21 cellular contexts compared by ENCODE assay signal in genomic region chr13:112205990-112206389, GRCh38.
"Had no signal": no experiment of that assay in that cellular context is flagged by ENCODE, and none has a peak within 500 bp of the region (broad histone marks: within the 10 kb centered on the region; RNA-seq: fewer than 3 reads in every experiment).

No MANE protein-coding gene starts in this region.

- ATAC-seq: activated naive CD8-positive, alpha-beta T cell treated with anti-CD3 and anti-CD28 coated beads, Interleukin-2, amount 50 U/mL, for 24 hours; gastroesophageal sphincter; naive thymus-derived CD4-positive, alpha-beta T cell; SK-N-SH treated with all-trans-retinoic acid at 6 μM for 48 hours; T-cell had no signal

- H3K4me1 ChIP-seq: gastroesophageal sphincter, right atrium auricular region, vagina had no signal

- H3K27ac ChIP-seq: brain microvascular endothelial cell, esophagus muscularis mucosa, gastroesophageal sphincter, right atrium auricular region, suprapubic skin, transverse colon, vagina had no signal

- H3K4me1 Mint-ChIP-seq: activated B cell treated with CpG ODN at 0.5 μM for 24 hours; activated naive CD8-positive, alpha-beta T cell treated with anti-CD3 and anti-CD28 coated beads, Interleukin-2, amount 50 U/mL, for 24 hours had no signal

- H3K4me3 ChIP-seq: gastroesophageal sphincter, right atrium auricular region, suprapubic skin, transverse colon, vagina had no signal

- H3K27me3 ChIP-seq: brain microvascular endothelial cell, vagina had no signal

- H3K36me3 Mint-ChIP-seq: T-cell had no signal

- H3K27ac Mint-ChIP-seq: activated B cell treated with CpG ODN at 0.5 μM for 24 hours; activated naive CD8-positive, alpha-beta T cell treated with anti-CD3 and anti-CD28 coated beads, Interleukin-2, amount 50 U/mL, for 24 hours; activated T-helper 1 cell treated with anti-CD3 and anti-CD28 coated beads, Interleukin-12 subunit alpha, Interleukin-12 subunit beta, Interleukin-2, Interleukin-4 antibody, amounts not matched to agents 30 ng/mL and 10 ng/mL and 1 ng/mL, durations not matched to agents 14 hours and 24 hours and 36 hours; naive thymus-derived CD4-positive, alpha-beta T cell; stimulated activated naive CD8-positive, alpha-beta T cell treated with anti-CD3 and anti-CD28 coated beads, Interleukin-15, Interleukin-2, amounts not matched to agents 100 ng/mL and 50 ng/mL, for 24 hours; T-cell had no signal

- H3K9me3 ChIP-seq: esophagus muscularis mucosa, gastroesophageal sphincter, right atrium auricular region, suprapubic skin, transverse colon, vagina had no signal

- DNase-seq: activated B cell treated with CpG ODN at 0.5 μM for 24 hours; activated CD4-positive, alpha-beta T cell treated with anti-CD3 and anti-CD28 coated beads, Interleukin-2, amount 50 U/mL, for 1 hour; activated naive CD8-positive, alpha-beta T cell treated with anti-CD3 and anti-CD28 coated beads, Interleukin-2, amount 50 U/mL, for 24 hours; activated T-cell treated with anti-CD3 and anti-CD28 coated beads for 4 hours; anterior cingulate cortex; brain microvascular endothelial cell; cortex of kidney; effector CD4-positive, alpha-beta T cell; mesendoderm; naive thymus-derived CD4-positive, alpha-beta T cell; occipital lobe; T-cell; transverse colon had no signal

- H3K4me3 Mint-ChIP-seq: activated B cell treated with CpG ODN at 0.5 μM for 24 hours; activated naive CD8-positive, alpha-beta T cell treated with anti-CD3 and anti-CD28 coated beads, Interleukin-2, amount 50 U/mL, for 24 hours; stimulated activated naive CD8-positive, alpha-beta T cell treated with anti-CD3 and anti-CD28 coated beads, Interleukin-15, Interleukin-2, amounts not matched to agents 100 ng/mL and 50 ng/mL, for 24 hours; T-cell had no signal

- H3K9me3 Mint-ChIP-seq: activated B cell treated with CpG ODN at 0.5 μM for 24 hours; activated naive CD8-positive, alpha-beta T cell treated with anti-CD3 and anti-CD28 coated beads, Interleukin-2, amount 50 U/mL, for 24 hours; activated T-helper 1 cell treated with anti-CD3 and anti-CD28 coated beads, Interleukin-12 subunit alpha, Interleukin-12 subunit beta, Interleukin-2, Interleukin-4 antibody, amounts not matched to agents 30 ng/mL and 10 ng/mL and 1 ng/mL, durations not matched to agents 14 hours and 24 hours and 36 hours; naive thymus-derived CD4-positive, alpha-beta T cell; stimulated activated naive CD8-positive, alpha-beta T cell treated with anti-CD3 and anti-CD28 coated beads, Interleukin-15, Interleukin-2, amounts not matched to agents 100 ng/mL and 50 ng/mL, for 24 hours; T-cell had no signal

- H3K36me3 ChIP-seq: brain microvascular endothelial cell, esophagus muscularis mucosa, gastroesophageal sphincter, right atrium auricular region, suprapubic skin, transverse colon, vagina had no signal
